ENCODE assay signal across 12 cellular contexts in genomic region chr3:122178711-122179110, GRCh38. TPM values are rescaled to one million over a fixed set of nuclear protein-coding genes. Genes with fewer than 3 reads are reported as not detected.
"Had no signal": no experiment of that assay in that cellular context is flagged by ENCODE, and none has a peak within 500 bp of the region (broad histone marks: within the 10 kb centered on the region; RNA-seq: fewer than 3 reads in every experiment).

No MANE protein-coding gene starts in this region.

- H3K27ac ChIP-seq: GM23248 had no signal

- ATAC-seq: GM23338, HCT116 had no signal

- DNase-seq: GM23248, GOT3, H7, H9, HCEC 1CT, HFFc6 had no signal

- H3K4me3 ChIP-seq: GM23248, GM23338, HAP-1 had no signal

- H3K36me3 ChIP-seq: HAP-1 had no signal

- FAIRE-seq: H1, H54 had no signal

- H3K9ac ChIP-seq: GM23248 had no signal

- H3K9me3 ChIP-seq: HAP-1 had no signal

- H3K4me1 ChIP-seq: HAP-1 had no signal

RNA-seq across cellular contexts. Expression of gene CASR, which starts 4.8 kb away (rescaled TPM):
- total RNA-seq: GM23248, H4 had no signal
- polyA plus RNA-seq: GM23248 had no signal
